ENCODE assay signal across 8 cellular contexts in genomic region chr9:35518212-35518917, GRCh38. TPM values are rescaled to one million over a fixed set of nuclear protein-coding genes. Genes with fewer than 3 reads are reported as not detected.
DNase-seq lines count a peak whose midpoint lies in the region; ATAC-seq and TF ChIP-seq lines count a peak whose summit lies in the region.

No MANE protein-coding gene starts in this region.

- intact Hi-C loops in CD14-positive monocyte (cut with micrococcal nuclease): no loop called here

- H2BK15ac ChIP-seq in neuronal stem cell (ENCODE audit: low read length): no peak overlapping the region

- no peak overlapping the region for H4K8ac ChIP-seq in neuronal stem cell (ENCODE audit: low read depth, low read length)

- H3K79me1 ChIP-seq in neuronal stem cell (ENCODE audit: low read depth, low read length): no peaks in the 10 kb centered on the region

- DNase-seq in CD14-positive monocyte (ENCODE audit: low spot score) (no peak), RWPE1 (ENCODE audit: low spot score) (peak; percentile 96), fibroblast of peridontal ligament (ENCODE audit: extremely low read depth) (peak; percentile 63), neuronal stem cell (ENCODE audit: low spot score) (peak; percentile 64), NAMALWA (ENCODE audit: low spot score) (no peak), T-helper 1 cell (no peak), occipital lobe (lab: John Stamatoyannopoulos, UW) (no peak)

- POLR2A ChIA-PET in RWPE1 (lab: Yijun Ruan, JAX; ENCODE audit: low non-redundant PET): no interaction called here

- peaks cover 2 to 9% of the 10 kb centered on the region in 2 donors for H3K36me3 Mint-ChIP-seq in CD14-positive monocyte

- no peak overlapping the region for H3K14ac ChIP-seq in neuronal stem cell (ENCODE audit: low read length)

- peaks cover 37% of the 10 kb centered on the region for H3K4me1 Mint-ChIP-seq in CD14-positive monocyte

- no peaks in the 10 kb centered on the region for H3K27me3 ChIP-seq in neuronal stem cell (ENCODE audit: control insufficient read depth in 3 of 3, insufficient read depth in 3 of 3, low read depth in 1 of 3, low read length in 3 of 3)

- H2BK12ac ChIP-seq in neuronal stem cell (ENCODE audit: low read length): no peak overlapping the region

- CTCF ChIA-PET in RWPE1 (lab: Yijun Ruan, JAX): interaction anchor here (0.6 to 1.5 kb wide), 2 partner anchors 37 to 835 kb away, joined by 3 to 4 read pairs; no protein-coding TSS in a partner anchor

- H3K9me3 Mint-ChIP-seq in CD14-positive monocyte: no peaks in the 10 kb centered on the region

- H3K4me2 ChIP-seq in neuronal stem cell (ENCODE audit: insufficient read depth, low read length, poor library complexity, severe bottlenecking): no peak overlapping the region

- no peak overlapping the region for H2AK5ac ChIP-seq in neuronal stem cell (ENCODE audit: low read depth, low read length)

- no peaks in the 10 kb centered on the region for H3K36me3 ChIP-seq in neuronal stem cell (replicated peaks in 1 of 2; ENCODE audit: control insufficient read depth in 2 of 2, insufficient read depth in 2 of 2, low read length in 2 of 2)

- H2BK120ac ChIP-seq in neuronal stem cell (ENCODE audit: low read depth, low read length): no peak overlapping the region

- H3K27me3 Mint-ChIP-seq in CD14-positive monocyte (ENCODE audit: low read depth in 3 of 3): no peaks in the 10 kb centered on the region

- ATAC-seq in HG03565 (IDR thresholded peaks at IDR 0.05; ENCODE audit: unreplicated experiment): no peak

- peak overlapping the region in 4 of 7 donors; percentile 46 to 80 (median 50) for H3K27ac Mint-ChIP-seq in CD14-positive monocyte

- no peak overlapping the region for H3K4ac ChIP-seq in neuronal stem cell (ENCODE audit: low read length)

- no peak overlapping the region for H3K4me3 ChIP-seq in neuronal stem cell (ENCODE audit: low read length in 2 of 2)

- H3K9ac ChIP-seq in neuronal stem cell (ENCODE audit: low read depth, low read length, poor library complexity): no peak overlapping the region

- no peak overlapping the region for H3K4me3 Mint-ChIP-seq in CD14-positive monocyte

- H4K91ac ChIP-seq in neuronal stem cell (ENCODE audit: low read depth, low read length, poor library complexity): no peak overlapping the region

- H2AFZ ChIP-seq in neuronal stem cell (ENCODE audit: low read length): no peak overlapping the region

- H3K18ac ChIP-seq in neuronal stem cell (ENCODE audit: low read length): no peak overlapping the region

- H2BK5ac ChIP-seq in neuronal stem cell (ENCODE audit: low read length): no peak overlapping the region

- H3K27ac ChIP-seq in RWPE1 (peak overlapping the region; percentile 85), neuronal stem cell (replicated peaks; ENCODE audit: low read length) (peak overlapping the region; percentile 38)

- H3K9me3 ChIP-seq in neuronal stem cell (replicated peaks in 1 of 2; ENCODE audit: control insufficient read depth in 2 of 2, insufficient read depth in 1 of 2, low read depth in 1 of 2, low read length in 2 of 2): no peaks in the 10 kb centered on the region

- no peak overlapping the region for H3K23ac ChIP-seq in neuronal stem cell (ENCODE audit: low read depth, low read length, poor library complexity)

- TF ChIP-seq CTCF in CD14-positive monocyte (IDR thresholded peaks at IDR 0.05) (no peak), RWPE1 (conservative IDR thresholded peaks at IDR 0.05; ENCODE audit: low read depth) (no peak)

- H3K4me1 ChIP-seq in neuronal stem cell (ENCODE audit: control insufficient read depth in 2 of 2, insufficient read depth in 1 of 2, low read depth in 1 of 2, low read length in 2 of 2): peaks cover 23 to 31% of the 10 kb centered on the region in 2 donors

- no CpG with 5 or more reads among the region's 4 CpGs for WGBS in neuronal stem cell (ENCODE audit: extremely low coverage in 2 of 2, insufficient read length in 2 of 2, insufficient replicate concordance in 1 of 2), 2 donors

RNA-seq across cellular contexts. Expression of gene RUSC2, which starts 28.5 kb away (rescaled TPM):
- 1 to 10 TPM; 2.2 to 3.7 TPM for polyA plus RNA-seq in CD14-positive monocyte
- 6.3 TPM for polyA plus RNA-seq in neuronal stem cell (2013, experiment 1 of 2)
- 6.5 TPM for polyA plus RNA-seq in neuronal stem cell (2013, experiment 2 of 2)
- 51.2 TPM for total RNA-seq in occipital lobe

Comparison
In these comparisons a context has a peak if more than half of its experiments do, and no peak if none do; other contexts are left out.
1. DNase-seq: peak in RWPE1 (single experiment), fibroblast of peridontal ligament (single experiment) and neuronal stem cell (single experiment); none in CD14-positive monocyte (single experiment), NAMALWA (single experiment), T-helper 1 cell (0 of 5) and occipital lobe (single experiment).